20 cellular contexts compared by ENCODE assay signal in the genomic region with DNA sequence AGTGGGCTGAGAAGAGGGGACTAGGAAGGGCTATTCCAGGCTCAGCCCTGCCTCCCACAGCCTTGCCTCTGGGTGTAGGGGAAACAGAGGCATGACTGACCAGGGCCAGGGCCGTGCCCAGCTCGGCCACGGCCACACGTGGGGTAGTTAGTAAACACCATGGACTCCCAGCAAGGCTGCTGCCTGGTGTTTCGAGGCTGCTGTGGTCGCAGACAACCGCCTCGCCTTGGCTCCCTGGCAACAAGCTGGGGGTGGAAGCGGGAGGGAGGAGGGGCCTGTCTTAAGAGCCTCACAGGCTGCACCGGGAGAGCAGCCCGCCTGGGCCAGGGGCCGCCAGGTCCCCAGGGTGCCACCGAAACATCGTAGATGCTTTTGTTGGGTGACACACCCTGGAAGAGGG.
"Had no signal": no experiment of that assay in that cellular context is flagged by ENCODE, and none has a peak within 500 bp of the region (broad histone marks: within the 10 kb centered on the region; RNA-seq: fewer than 3 reads in every experiment).

No MANE protein-coding gene starts in this region.

- H3K27ac ChIP-seq: esophagus muscularis mucosa, gastroesophageal sphincter, heart right ventricle, prostate gland, right atrium auricular region had no signal

- H3K4me3 ChIP-seq: esophagus muscularis mucosa, gastroesophageal sphincter, heart right ventricle, prostate gland, right atrium auricular region, smooth muscle cell had no signal

- DNase-seq: activated B cell treated with CpG ODN at 0.5 μM for 24 hours; activated CD4-positive, alpha-beta memory T cell treated with anti-CD3 and anti-CD28 coated beads for 36 hours; activated CD4-positive, alpha-beta T cell treated with anti-CD3 and anti-CD28 coated beads for 4 hours; activated T-cell treated with anti-CD3 and anti-CD28 coated beads for 4 hours; cerebellar nuclear complex; effector CD4-positive, alpha-beta T cell; heart right ventricle; mesendoderm; stimulated activated CD4-positive, alpha-beta T cell treated with anti-CD3 and anti-CD28 coated beads, Interleukin-4, amount 100 ng/mL, for 24 hours; stimulated activated naive B cell treated with anti-CD40 and anti-IgM and Interleukin-4, amounts not matched to agents 10 μg/mL and 1 μg/mL and 100 μg/mL, for 72 hours had no signal

- H3K27me3 Mint-ChIP-seq: activated B cell treated with CpG ODN at 0.5 μM for 24 hours; activated CD4-positive, alpha-beta memory T cell treated with anti-CD3 and anti-CD28 coated beads for 36 hours; activated naive CD8-positive, alpha-beta T cell; natural killer cell treated with Interleukin-12 subunit alpha and Interleukin-12 subunit beta and Interleukin-15 and Interleukin-18, amount 100 ng/mL, for 72 hours; stimulated activated naive B cell treated with anti-CD40 and anti-IgM and Interleukin-4, amounts not matched to agents 10 μg/mL and 1 μg/mL and 100 μg/mL, for 72 hours had no signal

- H3K4me1 ChIP-seq: esophagus muscularis mucosa, gastroesophageal sphincter, heart right ventricle, prostate gland, right atrium auricular region had no signal

- H3K4me3 Mint-ChIP-seq: activated B cell treated with CpG ODN at 0.5 μM for 24 hours; activated CD4-positive, alpha-beta memory T cell treated with anti-CD3 and anti-CD28 coated beads for 36 hours; activated naive CD8-positive, alpha-beta T cell; natural killer cell treated with Interleukin-12 subunit alpha and Interleukin-12 subunit beta and Interleukin-15 and Interleukin-18, amount 100 ng/mL, for 72 hours; T-helper 2 cell treated with Interferon-gamma antibody and Interleukin-4, amounts not matched to agents 5 μg/mL and 100 μg/mL, for 36 hours had no signal

- FAIRE-seq: bronchial epithelial cell, endothelial cell of umbilical vein had no signal

- H3K27me3 ChIP-seq: esophagus muscularis mucosa, gastroesophageal sphincter, heart right ventricle, right atrium auricular region had no signal

- ATAC-seq: gastroesophageal sphincter; natural killer cell treated with Interleukin-12 subunit alpha and Interleukin-12 subunit beta and Interleukin-15 and Interleukin-18, amount 100 ng/mL, for 72 hours; stimulated activated naive B cell treated with anti-CD40 and anti-IgM and Interleukin-4, amounts not matched to agents 10 μg/mL and 1 μg/mL and 100 μg/mL, for 72 hours had no signal

- H3K9me3 Mint-ChIP-seq: activated B cell treated with CpG ODN at 0.5 μM for 24 hours; activated CD4-positive, alpha-beta memory T cell treated with anti-CD3 and anti-CD28 coated beads for 36 hours; natural killer cell treated with Interleukin-12 subunit alpha and Interleukin-12 subunit beta and Interleukin-15 and Interleukin-18, amount 100 ng/mL, for 72 hours; T-helper 2 cell treated with Interferon-gamma antibody and Interleukin-4, amounts not matched to agents 5 μg/mL and 100 μg/mL, for 36 hours had no signal

- H3K4me2 ChIP-seq: smooth muscle cell had no signal

- H3K9me3 ChIP-seq: esophagus muscularis mucosa, gastroesophageal sphincter, heart right ventricle, prostate gland, right atrium auricular region had no signal

- H3K27ac Mint-ChIP-seq: activated B cell treated with CpG ODN at 0.5 μM for 24 hours; activated CD4-positive, alpha-beta memory T cell treated with anti-CD3 and anti-CD28 coated beads for 36 hours; natural killer cell treated with Interleukin-12 subunit alpha and Interleukin-12 subunit beta and Interleukin-15 and Interleukin-18, amount 100 ng/mL, for 72 hours; T-helper 2 cell treated with Interferon-gamma antibody and Interleukin-4, amounts not matched to agents 5 μg/mL and 100 μg/mL, for 36 hours had no signal
